Comparison of ENCODE assay signal across 31 cellular contexts in the genomic region with DNA sequence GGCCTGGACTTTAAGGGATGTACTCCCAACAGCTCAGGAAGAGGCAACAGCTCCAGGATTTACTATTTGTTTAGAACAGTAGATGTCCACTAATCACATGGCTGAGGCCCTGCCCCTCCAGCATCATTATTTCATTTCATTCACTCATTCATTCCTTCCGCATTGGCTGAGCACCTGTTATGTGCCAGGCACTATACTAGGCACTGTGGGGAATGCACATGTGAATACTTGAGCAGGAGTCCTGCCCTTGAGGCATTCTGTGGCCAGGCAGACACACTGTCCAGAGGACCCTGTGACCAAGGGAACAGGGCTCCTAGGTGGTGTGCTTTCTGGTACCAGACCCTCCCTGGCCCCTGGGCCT. TPM values are rescaled to one million over a fixed set of nuclear protein-coding genes. Genes with fewer than 3 reads are reported as not detected.
"Had no signal": no experiment of that assay in that cellular context is flagged by ENCODE, and none has a peak within 500 bp of the region (broad histone marks: within the 10 kb centered on the region; RNA-seq: fewer than 3 reads in every experiment).

No MANE protein-coding gene starts in this region.

- FAIRE-seq: astrocyte, bronchial epithelial cell, colon, endometrium, endothelial cell of umbilical vein had no signal

- H3K27ac Mint-ChIP-seq: activated CD4-positive, alpha-beta memory T cell treated with anti-CD3 and anti-CD28 coated beads for 36 hours; activated CD4-positive, alpha-beta T cell treated with anti-CD3 and anti-CD28 coated beads for 36 hours; activated CD4-positive, alpha-beta T cell treated with anti-CD3 and anti-CD28 coated beads, Interleukin-2, amount 10 ng/mL, durations not matched to agents 24 days and 14 days; activated CD8-positive, alpha-beta memory T cell treated with anti-CD3 and anti-CD28 coated beads, Interleukin-2, amount 10 ng/mL, durations not matched to agents 7 days and 5 days; activated naive CD4-positive, alpha-beta T cell treated with anti-CD3 and anti-CD28 coated beads, Interleukin-2, amount 10 ng/mL, durations not matched to agents 7 days and 5 days; activated naive CD8-positive, alpha-beta T cell treated with anti-CD3 and anti-CD28 coated beads, Interleukin-2, amount 10 ng/mL, durations not matched to agents 7 days and 5 days; activated T-cell treated with anti-CD3 and anti-CD28 coated beads, Interleukin-2, amount 50 U/mL, for 72 hours had no signal

- H3K27me3 Mint-ChIP-seq: activated naive CD8-positive, alpha-beta T cell treated with anti-CD3 and anti-CD28 coated beads, Interleukin-2, amount 10 ng/mL, durations not matched to agents 7 days and 5 days; central memory CD8-positive, alpha-beta T cell had no signal

- H3K4me1 ChIP-seq: esophagus squamous epithelium, gastroesophageal sphincter had no signal

- H3K36me3 Mint-ChIP-seq: activated CD4-positive, alpha-beta memory T cell treated with anti-CD3 and anti-CD28 coated beads for 36 hours; activated CD8-positive, alpha-beta memory T cell treated with anti-CD3 and anti-CD28 coated beads, Interleukin-2, amount 10 ng/mL, durations not matched to agents 7 days and 5 days; activated naive CD4-positive, alpha-beta T cell treated with anti-CD3 and anti-CD28 coated beads, Interleukin-2, amount 10 ng/mL, durations not matched to agents 7 days and 5 days; activated naive CD4-positive, alpha-beta T cell treated with anti-CD3 and anti-CD28 coated beads, Interleukin-2, amount 50 U/mL, for 72 hours; activated naive CD8-positive, alpha-beta T cell treated with anti-CD3 and anti-CD28 coated beads, Interleukin-2, amount 10 ng/mL, durations not matched to agents 7 days and 5 days had no signal

- H3K27ac ChIP-seq: brain microvascular endothelial cell, epithelial cell of prostate, esophagus squamous epithelium, gastroesophageal sphincter had no signal

- DNase-seq: activated CD4-positive, alpha-beta memory T cell treated with anti-CD3 and anti-CD28 coated beads for 36 hours; activated CD4-positive, alpha-beta T cell treated with anti-CD3 and anti-CD28 coated beads for 36 hours; activated CD4-positive, alpha-beta T cell treated with anti-CD3 and anti-CD28 coated beads, Interleukin-2, amount 10 ng/mL, durations not matched to agents 24 days and 14 days; activated CD4-positive, CD25-positive, alpha-beta regulatory T cell; activated CD4-positive, CD25-positive, alpha-beta regulatory T cell treated with anti-CD3 and anti-CD28 coated beads, Interleukin-2, amount 50 U/mL, for 72 hours; activated CD8-positive, alpha-beta memory T cell treated with anti-CD3 and anti-CD28 coated beads, Interleukin-2, amount 10 ng/mL, durations not matched to agents 7 days and 5 days; activated CD8-positive, alpha-beta memory T cell treated with anti-CD3 and anti-CD28 coated beads, Interleukin-2, amount 50 U/mL, for 4 hours; activated CD8-positive, alpha-beta T cell treated with anti-CD3 and anti-CD28 coated beads, Interleukin-2, amount 10 ng/mL, durations not matched to agents 7 days and 5 days; activated gamma-delta T cell; activated naive CD4-positive, alpha-beta T cell; activated naive CD4-positive, alpha-beta T cell treated with anti-CD3 and anti-CD28 coated beads, Interleukin-2, amount 10 ng/mL, durations not matched to agents 7 days and 5 days; activated naive CD8-positive, alpha-beta T cell treated with anti-CD3 and anti-CD28 coated beads, Interleukin-2, amount 10 ng/mL, durations not matched to agents 7 days and 5 days; activated T-cell treated with anti-CD3 and anti-CD28 coated beads, Interleukin-2, amount 50 U/mL, for 1 hour; activated T-cell treated with anti-CD3 and anti-CD28 coated beads, Interleukin-2, amount 50 U/mL, for 72 hours; brain microvascular endothelial cell; cortex of kidney; dermis blood vessel endothelial cell; effector CD8-positive, alpha-beta T cell; esophagus squamous epithelium; foreskin melanocyte; head of caudate nucleus; T-helper 2 cell had no signal

- H3K27me3 ChIP-seq: brain microvascular endothelial cell, esophagus squamous epithelium, gastroesophageal sphincter had no signal

- H3K9me3 ChIP-seq: esophagus squamous epithelium, gastroesophageal sphincter had no signal

- H3K36me3 ChIP-seq: brain microvascular endothelial cell had no signal

- H3K4me1 Mint-ChIP-seq: activated CD4-positive, alpha-beta T cell treated with anti-CD3 and anti-CD28 coated beads for 36 hours had no signal

- ATAC-seq: activated CD4-positive, alpha-beta T cell treated with anti-CD3 and anti-CD28 coated beads for 36 hours; activated CD8-positive, alpha-beta memory T cell treated with anti-CD3 and anti-CD28 coated beads, Interleukin-2, amount 10 ng/mL, durations not matched to agents 7 days and 5 days; activated CD8-positive, alpha-beta T cell treated with anti-CD3 and anti-CD28 coated beads, Interleukin-2, amount 10 ng/mL, durations not matched to agents 7 days and 5 days; activated naive CD4-positive, alpha-beta T cell treated with anti-CD3 and anti-CD28 coated beads, Interleukin-2, amount 50 U/mL, for 72 hours; activated T-cell treated with anti-CD3 and anti-CD28 coated beads, Interleukin-2, amount 50 U/mL, for 72 hours had no signal

- H3K9me3 Mint-ChIP-seq: activated CD4-positive, alpha-beta memory T cell treated with anti-CD3 and anti-CD28 coated beads for 36 hours; activated CD4-positive, alpha-beta T cell treated with anti-CD3 and anti-CD28 coated beads, Interleukin-2, amount 10 ng/mL, durations not matched to agents 24 days and 14 days; activated naive CD4-positive, alpha-beta T cell treated with anti-CD3 and anti-CD28 coated beads, Interleukin-2, amount 10 ng/mL, durations not matched to agents 7 days and 5 days; activated naive CD4-positive, alpha-beta T cell treated with anti-CD3 and anti-CD28 coated beads, Interleukin-2, amount 50 U/mL, for 72 hours; activated naive CD8-positive, alpha-beta T cell treated with anti-CD3 and anti-CD28 coated beads, Interleukin-2, amount 10 ng/mL, durations not matched to agents 7 days and 5 days; activated T-cell treated with anti-CD3 and anti-CD28 coated beads, Interleukin-2, amount 50 U/mL, for 72 hours; central memory CD8-positive, alpha-beta T cell had no signal

- H3K4me3 ChIP-seq: esophagus squamous epithelium, gastroesophageal sphincter had no signal

- H3K4me3 Mint-ChIP-seq: activated CD4-positive, alpha-beta memory T cell treated with anti-CD3 and anti-CD28 coated beads for 36 hours; activated CD4-positive, alpha-beta T cell treated with anti-CD3 and anti-CD28 coated beads for 36 hours; activated CD4-positive, alpha-beta T cell treated with anti-CD3 and anti-CD28 coated beads, Interleukin-2, amount 10 ng/mL, durations not matched to agents 24 days and 14 days; activated CD8-positive, alpha-beta memory T cell treated with anti-CD3 and anti-CD28 coated beads, Interleukin-2, amount 10 ng/mL, durations not matched to agents 7 days and 5 days; activated CD8-positive, alpha-beta T cell treated with anti-CD3 and anti-CD28 coated beads, Interleukin-2, amount 10 ng/mL, durations not matched to agents 7 days and 5 days; activated naive CD4-positive, alpha-beta T cell treated with anti-CD3 and anti-CD28 coated beads, Interleukin-2, amount 10 ng/mL, durations not matched to agents 7 days and 5 days; activated naive CD8-positive, alpha-beta T cell treated with anti-CD3 and anti-CD28 coated beads, Interleukin-2, amount 10 ng/mL, durations not matched to agents 7 days and 5 days; activated T-cell treated with anti-CD3 and anti-CD28 coated beads, Interleukin-2, amount 50 U/mL, for 72 hours; central memory CD8-positive, alpha-beta T cell had no signal

RNA-seq across cellular contexts. Expression of gene KIAA1614, which starts 24.3 kb away (rescaled TPM):
- total RNA-seq: activated CD4-positive, alpha-beta memory T cell treated with anti-CD3 and anti-CD28 coated beads for 36 hours had no signal
